In genomic region chr9:136721339-136722092, GRCh38 we compare ENCODE assay signal across 8 cellular contexts. TPM values are rescaled to one million over a fixed set of nuclear protein-coding genes. Genes with fewer than 3 reads are reported as not detected.
A peak's percentile ranks its signal among the peaks of the same experiment; 100 is the strongest.
DNase-seq lines count a peak whose midpoint lies in the region; ATAC-seq and TF ChIP-seq lines count a peak whose summit lies in the region.
"Had no signal": no experiment of that assay in that cellular context is flagged by ENCODE, and none has a peak within 500 bp of the region (broad histone marks: within the 10 kb centered on the region; RNA-seq: fewer than 3 reads in every experiment).

No MANE protein-coding gene starts in this region.

- no peak for DNase-seq in Right ventricle myocardium inferior (ENCODE audit: missing footprints)
- DNase-seq in cardiac septum (ENCODE audit: low spot score): no peak
- DNase-seq in epithelial cell of esophagus (ENCODE audit: low read depth): peak; percentile 95
- peak; percentile 52 to 75 for DNase-seq in upper lobe of left lung
- DNase-seq in stimulated activated CD4-positive, alpha-beta T cell treated with anti-CD3 and anti-CD28 coated beads, Interleukin-2, amount 100 ng/mL, for 48 hours: no peak
- DNase-seq in tibial nerve (ENCODE audit: low spot score in 2 of 2): no peak
- DNase-seq: cerebellar nuclear complex had no signal

- H3K9me3 ChIP-seq in upper lobe of left lung (no peaks in the 10 kb centered on the region), tibial nerve (no peaks in the 10 kb centered on the region)
- H3K9me3 ChIP-seq: SJSA1 had no signal

- H3K27me3 ChIP-seq in upper lobe of left lung (no peaks in the 10 kb centered on the region), tibial nerve (peaks cover 0 to 6% of the 10 kb centered on the region in 2 donors)
- H3K27me3 ChIP-seq: SJSA1 had no signal

- TF ChIP-seq EP300 in upper lobe of left lung (IDR thresholded peaks at IDR 0.05) (peak in 2 of 4 donors; percentile 66 to 84), tibial nerve (IDR thresholded peaks at IDR 0.05) (no peak)

- H3K36me3 ChIP-seq in upper lobe of left lung: peaks cover 27 to 52% (median 48%) of the 10 kb centered on the region in 4 donors
- peaks cover 0 to 58% (median 21%) of the 10 kb centered on the region in 3 donors for H3K36me3 ChIP-seq in tibial nerve

- intact Hi-C loops in Right ventricle myocardium inferior (cut with DNase I) (no loop called here), cardiac septum (cut with DNase I) (loop anchor here (5.0 kb wide), 1 partner anchor 44 kb away; no protein-coding TSS in a partner anchor)

- WGBS in upper lobe of left lung, 2 donors: 39 to 77% methylated on average over 12 to 19 of the region's 30 CpGs
- 67 to 76% methylated on average over 20 to 27 of the region's 30 CpGs for WGBS in tibial nerve, 2 donors

- H3K27ac ChIP-seq in upper lobe of left lung: peak overlapping the region; percentile 65 to 83 (median 76)
- H3K27ac ChIP-seq in tibial nerve: no peak overlapping the region
- H3K27ac ChIP-seq: SJSA1 had no signal

- peak in 2 of 4 donors; percentile 14 to 26 for TF ChIP-seq POLR2A in upper lobe of left lung (IDR thresholded peaks at IDR 0.05)
- no peak for TF ChIP-seq POLR2A in tibial nerve (IDR thresholded peaks at IDR 0.05)

- ATAC-seq in Right ventricle myocardium inferior (peak; percentile 15), upper lobe of left lung (ENCODE audit: low FRiP score in 2 of 2) (peak in 1 of 2 donors; percentile 5)

- H3K4me1 ChIP-seq in upper lobe of left lung (peaks cover 47 to 77% (median 60%) of the 10 kb centered on the region in 4 donors), tibial nerve (peaks cover 0 to 70% (median 22%) of the 10 kb centered on the region in 4 donors)

- TF ChIP-seq CTCF in epithelial cell of esophagus (IDR thresholded peaks at IDR 0.05; ENCODE audit: insufficient read depth, low read depth, low read length, missing control alignments): no peak
- TF ChIP-seq CTCF in upper lobe of left lung (IDR thresholded peaks at IDR 0.05): no peak
- TF ChIP-seq CTCF in tibial nerve (IDR thresholded peaks at IDR 0.05): no peak

- H3K4me3 ChIP-seq in epithelial cell of esophagus (ENCODE audit: low read length): no peak overlapping the region
- peak overlapping the region in 1 of 4 donors; percentile 19 for H3K4me3 ChIP-seq in upper lobe of left lung
- no peak overlapping the region for H3K4me3 ChIP-seq in tibial nerve
- H3K4me3 ChIP-seq: SJSA1 had no signal

RNA-seq across cellular contexts. Expression of gene DIPK1B, which starts 9.1 kb away (rescaled TPM):
- 16.4 TPM for total RNA-seq in Right ventricle myocardium inferior
- 28.3 TPM for total RNA-seq in cardiac septum
- total RNA-seq in upper lobe of left lung: 10 to 100 TPM in 5 of 6 donors, 1 to 10 TPM in 1; 9.7 to 24.1 (median 17.0) TPM
- 10 to 100 TPM in 2 of 4 donors, 1 to 10 TPM in 2; 5.4 to 37.9 (median 15.8) TPM for total RNA-seq in tibial nerve
- total RNA-seq: SJSA1 had no signal

RNA-seq across cellular contexts. Expression of gene LCN10, which starts 21.2 kb away (rescaled TPM):
- total RNA-seq in Right ventricle myocardium inferior (11.3 TPM), cardiac septum (3.3 TPM), upper lobe of left lung (10 to 100 TPM in 1 of 6 donors, 1 to 10 TPM in 4, under 1 TPM in 1; 0.39 to 17.8 (median 2.2) TPM), tibial nerve (10 to 100 TPM in 2 of 4 donors, 1 to 10 TPM in 2; 7.6 to 47.5 (median 17.4) TPM)
- total RNA-seq: SJSA1 had no signal

RNA-seq across cellular contexts. Expression of gene LCN6, which starts 26.8 kb away (rescaled TPM):
- total RNA-seq in Right ventricle myocardium inferior (22.2 TPM), cardiac septum (4.5 TPM), upper lobe of left lung (10 to 100 TPM in 1 of 6 donors, 1 to 10 TPM in 3, not detected in 2; 2.7 to 35.1 (median 5.5) TPM), tibial nerve (10 to 100 TPM; 14.2 to 70.0 (median 42.9) TPM)
- total RNA-seq: SJSA1 had no signal

RNA-seq across cellular contexts. Expression of gene AGPAT2, which starts 34.3 kb away (rescaled TPM):
- 57.9 TPM for total RNA-seq in Right ventricle myocardium inferior
- 48.4 TPM for total RNA-seq in cardiac septum
- total RNA-seq in upper lobe of left lung: 100 to 1,000 TPM in 5 of 6 donors, 10 to 100 TPM in 1; 70.2 to 242 (median 140) TPM
- total RNA-seq in tibial nerve: 100 to 1,000 TPM in 3 of 4 donors, 10 to 100 TPM in 1; 79.6 to 292 (median 151) TPM

RNA-seq across cellular contexts. Expression of gene LCN8, which starts 36.5 kb away (rescaled TPM):
- total RNA-seq in Right ventricle myocardium inferior: not detected
- total RNA-seq in cardiac septum: not detected
- total RNA-seq in upper lobe of left lung: not detected
- total RNA-seq in tibial nerve: under 1 TPM in 1 of 4 donors, not detected in 3; 0.39 TPM
- total RNA-seq: SJSA1 had no signal

Comparison
In these comparisons a context has a peak if more than half of its experiments do, and no peak if none do; other contexts are left out.
1. DNase-seq: peak in epithelial cell of esophagus (single experiment) and upper lobe of left lung (2 of 2); none in Right ventricle myocardium inferior (single experiment), cardiac septum (single experiment), stimulated activated CD4-positive, alpha-beta T cell treated with anti-CD3 and anti-CD28 coated beads, Interleukin-2, amount 100 ng/mL, for 48 hours (0 of 2) and tibial nerve (0 of 2).
2. H3K27ac ChIP-seq: peak in upper lobe of left lung (4 of 4); none in tibial nerve (0 of 4).